Comparison of ENCODE assay signal across 6 cellular contexts in the genomic region with DNA sequence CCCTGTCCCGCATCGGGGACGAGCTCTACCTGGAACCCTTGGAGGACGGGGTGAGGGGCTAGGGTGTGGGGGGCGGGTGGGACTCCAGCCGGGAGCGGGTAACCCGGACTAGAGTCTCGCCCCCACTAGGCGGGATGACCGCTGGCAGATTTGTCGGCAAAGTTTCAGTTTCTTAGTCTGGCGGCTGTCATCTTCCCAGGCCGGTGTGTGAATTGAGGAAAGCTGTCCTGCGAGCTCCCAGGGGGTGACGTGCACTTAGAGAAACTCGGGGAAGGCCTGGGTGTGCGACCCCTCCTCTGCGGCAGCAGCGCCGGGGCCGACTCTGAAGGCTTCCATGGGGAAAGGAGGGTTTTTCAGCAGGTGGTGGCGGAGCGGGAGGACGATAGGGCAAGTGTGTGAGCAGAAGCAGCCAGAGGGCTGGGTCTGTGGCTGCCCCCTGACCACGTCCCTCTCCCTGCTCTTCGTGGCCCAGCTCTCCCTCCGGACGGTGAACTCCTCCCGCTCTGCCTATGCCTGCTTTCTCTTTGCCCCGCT. TPM values are rescaled to one million over a fixed set of nuclear protein-coding genes. Genes with fewer than 3 reads are reported as not detected.
A peak's percentile ranks its signal among the peaks of the same experiment; 100 is the strongest.
DNase-seq lines count a peak whose midpoint lies in the region; ATAC-seq, FAIRE-seq and TF ChIP-seq lines count a peak whose summit lies in the region.

No MANE protein-coding gene starts in this region.

- no peaks in the 10 kb centered on the region for H3K9me3 Mint-ChIP-seq in CD4-positive, alpha-beta T cell

- peak overlapping the region; percentile 91 for H3K9ac ChIP-seq in Loucy (ENCODE audit: low read depth, low read length, poor library complexity, severe bottlenecking)

- peak overlapping the region; percentile 31; the same call in 1 of the 2 replicates for H2AFZ ChIP-seq in Loucy (ENCODE audit: low read length)

- H3K27ac Mint-ChIP-seq in CD4-positive, alpha-beta T cell, result peak overlapping the region; percentile 51

- peaks cover 28% of the 10 kb centered on the region for H4K20me1 ChIP-seq in Loucy (ENCODE audit: insufficient read depth, low read length, poor library complexity, severe bottlenecking)

- no peak for FAIRE-seq in urothelium cell line (lab: Jason Lieb, UNC)
- FAIRE-seq in frontal cortex (lab: Jason Lieb, UNC), result no peak

- peak overlapping the region; percentile 77 for H3K27ac ChIP-seq in CD4-positive, alpha-beta T cell (ENCODE audit: low read depth, low read length)

- H3K79me2 ChIP-seq in Loucy (ENCODE audit: insufficient read depth, low read length), result peaks cover 63% of the 10 kb centered on the region; the same call in 1 of the 2 replicates

- H3K4me1 Mint-ChIP-seq in CD4-positive, alpha-beta T cell (ENCODE audit: low read depth), result peaks cover 45% of the 10 kb centered on the region

- H3K27me3 ChIP-seq in CD4-positive, alpha-beta T cell (ENCODE audit: control insufficient read depth, insufficient read depth, low read length), result no peaks in the 10 kb centered on the region
- H3K27me3 ChIP-seq in Loucy (ENCODE audit: insufficient read depth, low read length, poor library complexity, severe bottlenecking), result no peaks in the 10 kb centered on the region

- H3K9me2 ChIP-seq in Loucy (replicated peaks; ENCODE audit: low read depth, low read length), result no peaks in the 10 kb centered on the region

- peak overlapping the region; percentile 98 for H3K4me2 ChIP-seq in Loucy (ENCODE audit: low read depth, low read length, poor library complexity, severe bottlenecking)

- intact Hi-C loops in CD4-positive, alpha-beta T cell (cut with DNase I, micrococcal nuclease), result loop anchor here (1.0 to 10.0 kb wide), 2 partner anchors 77 to 213 kb away; partner anchors contain the start of genes NDUFV1 (in 1 of the 2) and TMEM134 (in 1 of the 2)

- H3K4me1 ChIP-seq in Loucy (ENCODE audit: insufficient read depth, low read length, poor library complexity, severe bottlenecking), result peaks cover 33% of the 10 kb centered on the region

- POLR2A ChIA-PET in CD4-positive, alpha-beta T cell (lab: Charles Lee), result interaction anchor here (0.7 to 3.0 kb wide), 20 partner anchors 11 to 153 kb away, joined by 3 to 61 read pairs (median 6); partner anchors contain the start of genes AIP, ANKRD13D, CARNS1 and PITPNM1

- no peaks in the 10 kb centered on the region for H3K27me3 Mint-ChIP-seq in CD4-positive, alpha-beta T cell

- peak overlapping the region; percentile 97 for H3K4me3 ChIP-seq in Loucy (ENCODE audit: low read length, poor library complexity, severe bottlenecking)

- no peak for DNase-seq in CD4-positive, alpha-beta T cell
- peak; percentile 66 for DNase-seq in hepatic stellate cell (ENCODE audit: low spot score)
- peak; percentile 49 for DNase-seq in urothelium cell line (ENCODE audit: low spot score)
- no peak for DNase-seq in frontal cortex (ENCODE audit: low spot score in 2 of 2)

- H3K36me3 ChIP-seq in Loucy (ENCODE audit: insufficient read depth, low read length), result peaks cover under 1% of the 10 kb centered on the region; the same call in 1 of the 2 replicates

- peaks cover 3% of the 10 kb centered on the region; the same call in 1 of the 2 replicates for H3F3A ChIP-seq in Loucy (ENCODE audit: low read depth)

- H3K9me3 ChIP-seq in CD4-positive, alpha-beta T cell (ENCODE audit: control insufficient read depth, low read length), result no peaks in the 10 kb centered on the region
- H3K9me3 ChIP-seq in Loucy (ENCODE audit: insufficient read depth, low read depth, low read length), result no peaks in the 10 kb centered on the region

- H3K4me3 Mint-ChIP-seq in CD4-positive, alpha-beta T cell, result peak overlapping the region; percentile 88

- peaks cover 13% of the 10 kb centered on the region for H3K36me3 Mint-ChIP-seq in CD4-positive, alpha-beta T cell (ENCODE audit: low read depth)

- TF ChIP-seq CTCF in CD4-positive, alpha-beta T cell (IDR thresholded peaks at IDR 0.05), result no peak
- TF ChIP-seq CTCF in Loucy (conservative IDR thresholded peaks at IDR 0.05; ENCODE audit: low read length), result no peak

- CTCF ChIA-PET in CD4-positive, alpha-beta T cell (lab: Charles Lee), result interaction anchor here (0.7 to 2.7 kb wide), 8 partner anchors 9 to 77 kb away, joined by 3 to 16 read pairs (median 6); partner anchors contain the start of genes POLD4, PPP1CA and TMEM134

- ATAC-seq in CD4-positive, alpha-beta T cell (ENCODE audit: poor library complexity), result no peak
- no peak for ATAC-seq in GM19035 (IDR thresholded peaks at IDR 0.05; ENCODE audit: unreplicated experiment)

RNA-seq across cellular contexts. Expression of gene RAD9A, which starts 0.5 kb away (rescaled TPM):
- total RNA-seq in CD4-positive, alpha-beta T cell, result 10 to 100 TPM; 19.3 to 20.3 TPM
- 11.8 TPM for total RNA-seq in frontal cortex

RNA-seq across cellular contexts. Expression of gene PPP1CA, which starts 9.4 kb away (rescaled TPM):
- total RNA-seq in CD4-positive, alpha-beta T cell, result 10 to 100 TPM; 42.0 to 45.5 TPM
- total RNA-seq in frontal cortex, result 69.3 TPM

RNA-seq across cellular contexts. Expression of gene TBC1D10C, which starts 11.6 kb away (rescaled TPM):
- total RNA-seq in CD4-positive, alpha-beta T cell, result 100 to 1,000 TPM; 205 to 212 TPM
- total RNA-seq in frontal cortex, result not detected

RNA-seq across cellular contexts. Expression of gene CLCF1, which starts 18.9 kb away (rescaled TPM):
- 1 to 10 TPM; 6.0 to 6.9 TPM for total RNA-seq in CD4-positive, alpha-beta T cell
- under 0.01 TPM for total RNA-seq in frontal cortex

RNA-seq across cellular contexts. Expression of gene CARNS1, which starts 23.2 kb away (rescaled TPM):
- 1 to 10 TPM; 9.9 to 10.0 TPM for total RNA-seq in CD4-positive, alpha-beta T cell
- under 0.01 TPM for total RNA-seq in frontal cortex

Comparison
In these comparisons a context has a peak if more than half of its experiments do, and no peak if none do; other contexts are left out.
1. DNase-seq: peak in hepatic stellate cell (single experiment) and urothelium cell line (single experiment); none in CD4-positive, alpha-beta T cell (0 of 10) and frontal cortex (0 of 2).
2. RNA of gene TBC1D10C, which starts 11.6 kb away (total RNA-seq): 205 to 212 TPM in CD4-positive, alpha-beta T cell; not detected in frontal cortex (single experiment); every median in the first group is over 100 times any median in the second.